In the genomic region with DNA sequence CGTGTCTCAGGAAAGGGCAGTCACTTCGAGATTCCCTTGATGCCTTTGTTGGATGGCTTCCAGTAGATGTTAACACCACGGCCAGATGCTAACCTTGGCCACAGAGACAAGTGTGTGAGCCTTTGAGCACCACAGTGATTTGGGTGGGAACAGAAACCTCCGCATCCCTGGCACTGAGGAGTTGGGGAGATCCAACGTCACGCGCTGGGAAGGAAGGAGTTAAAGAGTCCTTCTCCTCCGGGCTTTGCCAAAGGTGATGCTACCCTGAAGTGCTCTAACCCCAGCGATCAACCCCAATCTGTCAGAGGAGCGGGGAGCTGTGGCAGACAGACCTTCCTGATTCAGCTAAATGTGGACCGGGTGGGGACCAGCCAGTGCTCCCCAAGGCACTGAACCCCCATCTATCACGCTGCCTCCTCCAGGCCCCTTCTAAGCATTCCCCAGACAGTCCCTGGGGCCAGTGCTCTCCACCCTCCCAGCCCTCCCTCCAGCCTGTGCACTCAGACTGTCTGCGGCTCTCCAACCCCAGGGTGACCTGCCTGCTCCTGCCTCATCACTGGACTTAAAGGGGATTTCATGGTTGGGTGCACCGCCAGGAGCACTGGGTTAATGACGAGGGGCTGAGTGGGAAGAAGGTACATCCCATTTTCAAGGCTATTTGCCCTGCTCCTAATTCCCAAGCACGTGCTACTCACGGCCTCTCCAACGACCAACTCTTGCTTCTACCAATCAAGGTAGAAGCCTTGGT, we compare ENCODE assay signal across 14 cellular contexts. TPM values are rescaled to one million over a fixed set of nuclear protein-coding genes. Genes with fewer than 3 reads are reported as not detected.
A peak's percentile ranks its signal among the peaks of the same experiment; 100 is the strongest.
DNase-seq lines count a peak whose midpoint lies in the region; ATAC-seq and FAIRE-seq lines count a peak whose summit lies in the region.
"Had no signal": no experiment of that assay in that cellular context is flagged by ENCODE, and none has a peak within 500 bp of the region (broad histone marks: within the 10 kb centered on the region; RNA-seq: fewer than 3 reads in every experiment).

No MANE protein-coding gene starts in this region.

- DNase-seq in NCI-H82 treated with DMSO at 0.1 percent for 48 hours (lab: John Stamatoyannopoulos, UW; ENCODE audit: unreplicated experiment) (peak; percentile 92), left kidney (ENCODE audit: low read depth, low spot score) (peak; percentile 87), posterior vena cava (ENCODE audit: low spot score) (no peak), medulla oblongata (ENCODE audit: extremely low spot score) (no peak), globus pallidus (ENCODE audit: low spot score) (no peak)
- DNase-seq in stimulated activated CD4-positive, alpha-beta T cell treated with anti-CD3 and anti-CD28 coated beads, Interleukin-1b, Interleukin-23, amount 100 ng/mL, for 48 hours = no peak
- DNase-seq: activated T-cell treated with anti-CD3 and anti-CD28 coated beads, Interleukin-2, amount 50 U/mL, for 24 hours; foreskin keratinocyte; NCI-H510A; sigmoid colon had no signal

- ATAC-seq in GM21528 (IDR thresholded peaks at IDR 0.05; ENCODE audit: low FRiP score, unreplicated experiment) = peak; percentile 12
- ATAC-seq: foreskin keratinocyte, K562 had no signal

- intact Hi-C loops in posterior vena cava (cut with DNase I) = no loop called here

- FAIRE-seq in G401.6 (lab: Jason Lieb, UNC) = peak; percentile 95
- FAIRE-seq: colon, K562 had no signal

RNA-seq across cellular contexts. Expression of gene ABR, which starts 3.2 kb away (rescaled TPM):
- 100 to 1,000 TPM in 1 of 2 donors, 10 to 100 TPM in 1; 99.1 to 146 TPM for total RNA-seq in posterior vena cava

Comparison
In these comparisons a context has a peak if more than half of its experiments do, and no peak if none do; other contexts are left out.
1. DNase-seq: peak in NCI-H82 treated with DMSO at 0.1 percent for 48 hours (single experiment) and left kidney (single experiment); none in posterior vena cava (single experiment), stimulated activated CD4-positive, alpha-beta T cell treated with anti-CD3 and anti-CD28 coated beads, Interleukin-1b, Interleukin-23, amount 100 ng/mL, for 48 hours (single experiment), medulla oblongata (single experiment) and globus pallidus (single experiment).